1 cellular context compared by ENCODE assay signal in the genomic region with DNA sequence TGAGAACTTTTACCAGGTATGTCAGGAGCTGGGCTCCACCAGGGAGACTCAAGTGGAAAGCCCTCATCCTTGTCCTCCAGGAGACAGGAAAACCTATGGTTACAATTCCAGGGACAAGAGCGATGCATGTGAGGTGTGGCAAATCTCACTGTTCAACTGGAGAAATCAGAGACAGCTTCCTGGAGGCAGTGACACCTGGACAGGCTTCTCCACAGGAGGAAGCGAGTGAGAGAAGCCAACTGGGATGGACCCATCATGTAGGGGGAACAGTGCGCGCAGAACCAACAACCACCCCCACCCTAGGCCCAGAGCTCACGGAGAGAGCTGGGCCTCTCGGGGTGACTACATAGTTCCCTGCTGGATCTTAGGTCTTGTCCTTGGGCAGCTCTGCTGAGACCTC.
TF ChIP-seq lines count a peak whose summit lies in the region.

No MANE protein-coding gene starts in this region.

TF ChIP-seq in K562, 482 proteins besides CTCF, POLR2A, EP300 and RAD21 (continued from another document):
- TF ChIP-seq, protein P1, sequence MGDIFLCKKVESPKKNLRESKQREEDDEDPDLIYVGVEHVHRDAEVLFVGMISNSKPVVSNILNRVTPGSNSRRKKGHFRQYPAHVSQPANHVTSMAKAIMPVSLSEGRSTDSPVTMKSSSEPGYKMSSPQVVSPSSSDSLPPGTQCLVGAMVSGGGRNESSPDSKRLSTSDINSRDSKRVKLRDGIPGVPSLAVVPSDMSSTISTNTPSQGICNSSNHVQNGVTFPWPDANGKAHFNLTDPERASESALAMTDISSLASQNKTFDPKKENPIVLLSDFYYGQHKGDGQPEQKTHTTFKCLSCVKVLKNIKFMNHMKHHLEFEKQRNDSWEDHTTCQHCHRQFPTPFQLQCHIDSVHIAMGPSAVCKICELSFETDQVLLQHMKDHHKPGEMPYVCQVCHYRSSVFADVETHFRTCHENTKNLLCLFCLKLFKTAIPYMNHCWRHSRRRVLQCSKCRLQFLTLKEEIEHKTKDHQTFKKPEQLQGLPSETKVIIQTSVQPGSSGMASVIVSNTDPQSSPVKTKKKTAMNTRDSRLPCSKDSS (IDR thresholded peaks at IDR 0.05; ENCODE audit: low read depth, partially characterized antibody), result no peak
- TF ChIP-seq, protein P2, sequence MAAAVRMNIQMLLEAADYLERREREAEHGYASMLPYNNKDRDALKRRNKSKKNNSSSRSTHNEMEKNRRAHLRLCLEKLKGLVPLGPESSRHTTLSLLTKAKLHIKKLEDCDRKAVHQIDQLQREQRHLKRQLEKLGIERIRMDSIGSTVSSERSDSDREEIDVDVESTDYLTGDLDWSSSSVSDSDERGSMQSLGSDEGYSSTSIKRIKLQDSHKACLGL (CRISPR knock-in tag; IDR thresholded peaks at IDR 0.05; ENCODE audit: borderline replicate concordance, poor library complexity, severe bottlenecking), result no peak
